In the genomic region with DNA sequence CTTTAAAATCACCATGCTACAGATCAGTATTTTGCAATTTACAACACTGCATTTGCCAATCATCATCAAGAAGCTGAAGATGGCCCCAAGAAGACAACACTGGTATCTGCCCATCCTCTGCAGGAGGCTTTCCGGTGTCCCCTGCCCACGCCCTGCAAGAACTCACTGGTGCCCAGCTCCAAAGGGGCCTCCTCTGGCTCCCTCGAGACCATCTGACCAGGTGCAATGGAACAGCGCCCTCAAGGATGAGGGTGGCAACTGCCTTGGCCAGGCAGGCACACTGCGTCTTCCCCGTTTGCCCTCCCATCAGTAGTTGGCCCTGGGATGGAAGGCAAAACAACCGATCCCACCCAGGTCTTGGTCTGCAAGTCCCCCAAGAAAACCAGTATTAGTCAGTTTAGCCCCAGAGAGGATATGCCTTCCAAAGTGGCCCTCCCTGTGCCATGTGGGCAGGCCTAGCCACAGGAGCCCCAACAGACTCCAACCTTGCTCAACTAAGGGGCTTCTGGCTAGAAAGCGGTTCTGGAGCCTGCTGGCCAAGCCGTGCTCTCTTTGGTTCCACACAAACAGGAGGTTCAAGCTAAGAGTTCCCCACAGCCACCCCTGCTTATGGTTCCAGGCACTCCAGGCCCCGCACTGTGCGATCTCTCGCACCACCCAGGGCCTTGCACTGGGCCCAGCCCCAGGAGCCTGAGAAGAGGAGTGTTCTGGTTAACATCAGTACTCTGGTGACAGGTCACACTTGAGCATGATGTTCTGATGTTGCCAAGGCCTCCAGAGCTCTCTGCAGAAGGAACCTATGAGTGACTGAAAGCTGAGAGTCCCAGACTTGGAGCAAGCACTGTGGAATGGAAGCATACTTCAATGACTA, we compare ENCODE assay signal across 18 cellular contexts. TPM values are rescaled to one million over a fixed set of nuclear protein-coding genes. Genes with fewer than 3 reads are reported as not detected.
DNase-seq lines count a peak whose midpoint lies in the region; FAIRE-seq and TF ChIP-seq lines count a peak whose summit lies in the region.
"Had no signal": no experiment of that assay in that cellular context is flagged by ENCODE, and none has a peak within 500 bp of the region (broad histone marks: within the 10 kb centered on the region; RNA-seq: fewer than 3 reads in every experiment).

No MANE protein-coding gene starts in this region.

- no peak overlapping the region; the same call in 1 of the 2 replicates for H2BK12ac ChIP-seq in H1 (ENCODE audit: low read depth, low read length)

- H2BK5ac ChIP-seq in H1 (ENCODE audit: low read depth, low read length) = peak overlapping the region; percentile 12; the same call in 1 of the 2 replicates

- peaks cover 56 to 75% (median 68%) of the 10 kb centered on the region in 3 donors for H3K4me1 Mint-ChIP-seq in CD8-positive, alpha-beta memory T cell

- peaks cover 5% of the 10 kb centered on the region for H3K23me2 ChIP-seq in H1 (ENCODE audit: low read depth, low read length)

- H3K27me3 ChIP-seq in AG04450 (ENCODE audit: control insufficient read depth, insufficient read depth, low read length) (no peaks in the 10 kb centered on the region), H1 (replicated peaks in 1 of 4; ENCODE audit: control insufficient read depth in 3 of 4, extremely low read depth in 1 of 4, insufficient read depth in 3 of 4, low read length in 3 of 4) (no peaks in the 10 kb centered on the region), esophagus squamous epithelium (no peaks in the 10 kb centered on the region)
- H3K27me3 ChIP-seq in CD8-positive, alpha-beta memory T cell (ENCODE audit: insufficient read depth, low read length, poor library complexity, severe bottlenecking) = no peaks in the 10 kb centered on the region

- H3K4me3 ChIP-seq in AG04450 (ENCODE audit: low read depth, low read length) (no peak overlapping the region), H1 (ENCODE audit: extremely low read depth in 1 of 4, insufficient read depth in 2 of 4, low read depth in 3 of 4, low read length in 4 of 4) (no peak overlapping the region), esophagus squamous epithelium (no peak overlapping the region)
- no peak overlapping the region for H3K4me3 ChIP-seq in CD8-positive, alpha-beta memory T cell (ENCODE audit: low read length)

- no peak for FAIRE-seq in H1 (lab: Jason Lieb, UNC)
- FAIRE-seq: GM19239, keratinocyte, TTC549 had no signal

- H3K14ac ChIP-seq in H1 (ENCODE audit: insufficient read length) = no peak overlapping the region

- H3K36me3 Mint-ChIP-seq in CD8-positive, alpha-beta memory T cell = peaks cover 0 to 63% (median 2%) of the 10 kb centered on the region in 3 donors
- H3K36me3 Mint-ChIP-seq: mesothelial cell of epicardium had no signal

- H3K4ac ChIP-seq in H1 (replicated peaks; ENCODE audit: insufficient read length, low read depth, low read length) = no peak overlapping the region

- no peak overlapping the region for H2AFZ ChIP-seq in H1 (ENCODE audit: low read length)

- H2BK20ac ChIP-seq in H1 (ENCODE audit: low read length) = no peak overlapping the region

- no peaks in the 10 kb centered on the region for H3K27me3 Mint-ChIP-seq in CD8-positive, alpha-beta memory T cell
- H3K27me3 Mint-ChIP-seq: dendritic cell treated with granulocyte-macrophage colony-stimulating factor and Interleukin-4, amounts not matched to agents 40 ng/mL and 50 ng/mL, for 4 days had no signal

- POLR2A ChIA-PET in AG04450 (lab: Yijun Ruan, JAX) = no interaction called here
- POLR2A ChIA-PET in CD8-positive, alpha-beta memory T cell (lab: Charles Lee) = no interaction called here
- POLR2A ChIA-PET in H1 (lab: Charles Lee; ENCODE audit: partially characterized antibody) = interaction anchor here (0.9 to 2.2 kb wide), 4 partner anchors 9 to 43 kb away, joined by 3 to 8 read pairs (median 4); no protein-coding TSS in a partner anchor

- WGBS in H1 (ENCODE audit: extremely low coverage in 1 of 2, insufficient coverage in 1 of 2, insufficient read length in 1 of 2, insufficient replicate concordance in 2 of 2, low coverage in 1 of 2, low lambda C conversion rate in 2 of 2, missing lambda C conversion rate in 1 of 2), 2 experiments = 90% methylated on average over 12 of the region's 12 CpGs; no CpG with 5 or more reads in 1 of the 2 experiments
- WGBS in esophagus squamous epithelium, 2 donors = 100% methylated on average over 5 of the region's 12 CpGs; no CpG with 5 or more reads in 1 of the 2 donors

- peak overlapping the region in 2 of 7 donors; percentile 42 to 44 for H3K4me3 Mint-ChIP-seq in CD8-positive, alpha-beta memory T cell
- H3K4me3 Mint-ChIP-seq: dendritic cell treated with granulocyte-macrophage colony-stimulating factor and Interleukin-4, amounts not matched to agents 40 ng/mL and 50 ng/mL, for 4 days; mesothelial cell of epicardium had no signal

- no peak overlapping the region for H2BK15ac ChIP-seq in H1 (ENCODE audit: low read length)

- no peak overlapping the region for H4K5ac ChIP-seq in H1 (ENCODE audit: insufficient read length, low read depth, low read length)

- H3K79me1 ChIP-seq in H1 (ENCODE audit: low read depth, low read length) = peaks cover 27% of the 10 kb centered on the region

- intact Hi-C loops in esophagus squamous epithelium (cut with DNase I) = no loop called here

- peak overlapping the region; percentile 21 for H3K27ac ChIP-seq in AG04450 (ENCODE audit: low read depth, low read length)
- H3K27ac ChIP-seq in CD8-positive, alpha-beta memory T cell (ENCODE audit: low read depth, low read length) = no peak overlapping the region
- H3K27ac ChIP-seq in H1 (ENCODE audit: low read depth, low read length) = no peak overlapping the region
- no peak overlapping the region for H3K27ac ChIP-seq in esophagus squamous epithelium
- H3K27ac ChIP-seq: epithelial cell of prostate had no signal

- no peaks in the 10 kb centered on the region for H3K9me3 Mint-ChIP-seq in CD8-positive, alpha-beta memory T cell
- H3K9me3 Mint-ChIP-seq: dendritic cell treated with granulocyte-macrophage colony-stimulating factor and Interleukin-4, amounts not matched to agents 40 ng/mL and 50 ng/mL, for 4 days; mesothelial cell of epicardium had no signal

- no peak overlapping the region for H2BK120ac ChIP-seq in H1 (replicated peaks; ENCODE audit: low read depth, low read length)

- peaks cover 54% of the 10 kb centered on the region for H3K4me1 ChIP-seq in CD8-positive, alpha-beta memory T cell (ENCODE audit: insufficient read depth, low read length)
- peaks cover 0 to 4% (median 2%) of the 10 kb centered on the region in 4 experiments; a peak in 4 of 7 replicates for H3K4me1 ChIP-seq in H1 (replicated peaks in 1 of 4; ENCODE audit: control insufficient read depth in 3 of 4, insufficient read depth in 4 of 4, low read length in 3 of 4)
- peaks cover 9 to 55% (median 13%) of the 10 kb centered on the region in 3 donors for H3K4me1 ChIP-seq in esophagus squamous epithelium

- H3K36me3 ChIP-seq in CD8-positive, alpha-beta memory T cell (ENCODE audit: insufficient read depth, low read length) = peaks cover 14% of the 10 kb centered on the region
- H3K36me3 ChIP-seq in H1 (ENCODE audit: control insufficient read depth in 2 of 4, insufficient read depth in 4 of 4, low read length in 3 of 4) (peaks cover 6 to 25% (median 16%) of the 10 kb centered on the region in 4 experiments; a peak in 7 of 8 replicates), esophagus squamous epithelium (peaks cover 0 to 41% (median 13%) of the 10 kb centered on the region in 3 donors)

- peaks cover 36 to 93% of the 10 kb centered on the region in 2 experiments for H3K79me2 ChIP-seq in H1 (ENCODE audit: control insufficient read depth in 1 of 2, insufficient read depth in 2 of 2, low read length in 2 of 2)

- no peak for TF ChIP-seq EP300 in H1 (IDR thresholded peaks at IDR 0.05; ENCODE audit: borderline replicate concordance in 1 of 2, low read depth in 2 of 2, low read length in 2 of 2)

- CTCF ChIA-PET in AG04450 (lab: Charles Lee) = no interaction called here
- CTCF ChIA-PET in CD8-positive, alpha-beta memory T cell (lab: Charles Lee) = no interaction called here
- CTCF ChIA-PET in H1 (lab: Charles Lee; ENCODE audit: partially characterized antibody) = interaction anchor here (0.7 kb wide), 1 partner anchor 16 kb away, joined by 3 read pairs; no protein-coding TSS in a partner anchor

- H3K9ac ChIP-seq in H1 (replicated peaks in 1 of 4; ENCODE audit: extremely low read depth in 1 of 4, low read depth in 3 of 4, low read length in 3 of 4) = no peak overlapping the region

- H3K23ac ChIP-seq in H1 (ENCODE audit: insufficient read length) = no peak overlapping the region

- no peak overlapping the region for H4K91ac ChIP-seq in H1 (replicated peaks; ENCODE audit: insufficient read length, low read length)

- H4K8ac ChIP-seq in H1 (ENCODE audit: extremely low read depth, insufficient read depth, low read length) = no peak overlapping the region

- TF ChIP-seq CTCF in AG04450 (IDR thresholded peaks at IDR 0.05; ENCODE audit: low read depth, low read length) (no peak), H1 (IDR thresholded peaks at IDR 0.05; ENCODE audit: control extremely low read depth in 1 of 3, insufficient read depth in 1 of 3, low read depth in 1 of 3, low read length in 3 of 3) (peak in 2 of 3 experiments; percentile 14 to 28; a peak in 2 of 4 replicates), esophagus squamous epithelium (IDR thresholded peaks at IDR 0.05) (no peak)

- H3K18ac ChIP-seq in H1 (ENCODE audit: extremely low read depth, low read length) = no peak overlapping the region

- no peak overlapping the region for H3K56ac ChIP-seq in H1 (replicated peaks; ENCODE audit: insufficient read length, low read depth, low read length)

- H3K9me3 ChIP-seq in AG04450 (ENCODE audit: control insufficient read depth, insufficient read depth, low read length) (no peaks in the 10 kb centered on the region; the same call in 1 of the 2 replicates), H1 (ENCODE audit: insufficient read depth in 2 of 2, low read depth in 1 of 2, low read length in 1 of 2) (no peaks in the 10 kb centered on the region), esophagus squamous epithelium (no peaks in the 10 kb centered on the region)
- no peaks in the 10 kb centered on the region for H3K9me3 ChIP-seq in CD8-positive, alpha-beta memory T cell (ENCODE audit: low read length)

- no peak overlapping the region for H2AK5ac ChIP-seq in H1 (ENCODE audit: low read depth, low read length)

- H4K20me1 ChIP-seq in H1 (replicated peaks in 1 of 2; ENCODE audit: control insufficient read depth in 1 of 2, insufficient read depth in 2 of 2, low read length in 2 of 2) = peaks cover 8 to 38% of the 10 kb centered on the region in 2 experiments

- TF ChIP-seq POLR2A in H1 (IDR thresholded peaks at IDR 0.05; ENCODE audit: control extremely low read depth in 1 of 2, low read depth in 2 of 2, low read length in 2 of 2) (no peak), erythroblast (IDR thresholded peaks at IDR 0.05; ENCODE audit: low read length) (no peak), esophagus squamous epithelium (IDR thresholded peaks at IDR 0.05) (no peak)

- 0 out of 4 replicates have a peak, but pooled peaks of 1 of the 2 experiments have one; percentile 8 for TF ChIP-seq RAD21 in H1 (IDR thresholded peaks at IDR 0.05 in 1 of 2, conservative IDR thresholded peaks at IDR 0.05 in 1 of 2; ENCODE audit: low read depth in 2 of 2, low read length in 2 of 2)

- DNase-seq in AG04450 (ENCODE audit: low read depth, low spot score) = no peak
- DNase-seq in CD8-positive, alpha-beta memory T cell = no peak
- no peak for DNase-seq in H1 (ENCODE audit: low read depth in 1 of 2, low spot score in 2 of 2)
- peak; percentile 52 for DNase-seq in mucosa of gallbladder (ENCODE audit: low spot score)
- no peak for DNase-seq in COLO668 (lab: John Stamatoyannopoulos, UW; ENCODE audit: unreplicated experiment)
- DNase-seq in erythroblast (lab: John Stamatoyannopoulos, UW) = no peak
- DNase-seq in esophagus squamous epithelium (lab: John Stamatoyannopoulos, UW) = no peak
- DNase-seq: activated gamma-delta T cell treated with Interleukin-2 at 50 U/mL for 16 hours, DMS79, head of caudate nucleus, NCI-H1092 had no signal

- H3K27ac Mint-ChIP-seq in CD8-positive, alpha-beta memory T cell = peak overlapping the region in 7 of 8 donors; percentile 46 to 87 (median 58)
- H3K27ac Mint-ChIP-seq: mesothelial cell of epicardium had no signal

- no peak overlapping the region for H3K4me2 ChIP-seq in H1 (ENCODE audit: insufficient read depth in 1 of 2, low read depth in 2 of 2, low read length in 2 of 2)

RNA-seq across cellular contexts. Expression of a gene that starts 4.7 kb away (rescaled TPM):
- polyA plus RNA-seq in AG04450 (2011; rRNA removed) (97.2 and 107 TPM in 2 replicates), H1 (2011; rRNA removed) (53.8 and 72.4 TPM in 2 replicates)
- 68.0 and 68.6 TPM in 2 replicates for polyA minus RNA-seq in AG04450 (2011; rRNA and poly(A)+ RNA removed)
- total RNA-seq in CD8-positive, alpha-beta memory T cell = 10 to 100 TPM; 60.1 to 62.3 TPM
- 90.4 TPM for polyA plus RNA-seq in CD8-positive, alpha-beta memory T cell
- total RNA-seq in H1 (2021; fragmentation: NEBNext Ultra II Directional; extraction: Animal tissue kit (Norgen Biotek cat#: 25700)) = 72.8 and 75.1 TPM in 2 replicates
- 93.3 TPM for polyA plus RNA-seq in H1 (2011; cell fraction: cytosol; rRNA removed)
- 68.1 TPM for polyA plus RNA-seq in H1 (2011; cell fraction: nucleus; rRNA removed)
- 64.7 to 89.2 TPM (median 76.4 TPM) in 4 replicates for polyA plus RNA-seq in H1 (2012, experiment 1 of 2)
- 14.9 TPM for polyA plus RNA-seq in H1 (2012, experiment 2 of 2)
- 55.6 TPM for polyA plus RNA-seq in H1 (2013, experiment 1 of 2)
- 51.0 TPM for polyA plus RNA-seq in H1 (2013, experiment 2 of 2)
- 82.6 and 138 TPM in 2 replicates for polyA minus RNA-seq in H1 (2011; rRNA and poly(A)+ RNA removed)
- polyA minus RNA-seq in H1 (2011; cell fraction: cytosol; rRNA and poly(A)+ RNA removed) = 46.4 TPM
- polyA minus RNA-seq in H1 (2011; cell fraction: nucleus; rRNA and poly(A)+ RNA removed) = 79.3 TPM
- total RNA-seq in mucosa of gallbladder (35.0 TPM), esophagus squamous epithelium (10 to 100 TPM; 21.0 to 47.9 (median 33.6) TPM)

RNA-seq across cellular contexts. Expression of a gene that starts 5.7 kb away (rescaled TPM):
- polyA plus RNA-seq in AG04450 (2011; rRNA removed) (69.4 and 75.4 TPM in 2 replicates), H1 (2011; rRNA removed) (54.7 and 75.1 TPM in 2 replicates)
- polyA minus RNA-seq in AG04450 (2011; rRNA and poly(A)+ RNA removed) = 56.7 and 59.9 TPM in 2 replicates
- 10 to 100 TPM; 82.5 to 87.3 TPM for total RNA-seq in CD8-positive, alpha-beta memory T cell
- 67.4 TPM for polyA plus RNA-seq in CD8-positive, alpha-beta memory T cell
- 99.3 and 101 TPM in 2 replicates for total RNA-seq in H1 (2021; fragmentation: NEBNext Ultra II Directional; extraction: Animal tissue kit (Norgen Biotek cat#: 25700))
- polyA plus RNA-seq in H1 (2011; cell fraction: cytosol; rRNA removed) = 59.7 TPM
- polyA plus RNA-seq in H1 (2011; cell fraction: nucleus; rRNA removed) = 109 TPM
- polyA plus RNA-seq in H1 (2012, experiment 1 of 2) = 75.0 to 86.5 TPM (median 78.8 TPM) in 4 replicates
- 36.5 TPM for polyA plus RNA-seq in H1 (2012, experiment 2 of 2)
- 51.4 TPM for polyA plus RNA-seq in H1 (2013, experiment 1 of 2)
- polyA plus RNA-seq in H1 (2013, experiment 2 of 2) = 51.4 TPM
- polyA minus RNA-seq in H1 (2011; rRNA and poly(A)+ RNA removed) = 85.1 and 87.1 TPM in 2 replicates
- polyA minus RNA-seq in H1 (2011; cell fraction: cytosol; rRNA and poly(A)+ RNA removed) = 41.0 TPM
- 91.3 TPM for polyA minus RNA-seq in H1 (2011; cell fraction: nucleus; rRNA and poly(A)+ RNA removed)
- total RNA-seq in mucosa of gallbladder (55.4 TPM), esophagus squamous epithelium (100 to 1,000 TPM in 1 of 4 donors, 10 to 100 TPM in 3; 55.8 to 110 (median 76.8) TPM)

RNA-seq across cellular contexts. Expression of a gene that starts 45.3 kb away (rescaled TPM):
- not detected in 2 replicates for polyA plus RNA-seq in AG04450 (2011; rRNA removed)
- polyA minus RNA-seq in AG04450 (2011; rRNA and poly(A)+ RNA removed) = not detected in 2 replicates
- not detected for total RNA-seq in CD8-positive, alpha-beta memory T cell
- polyA plus RNA-seq in CD8-positive, alpha-beta memory T cell = not detected
- not detected in 2 replicates for total RNA-seq in H1 (2021; fragmentation: NEBNext Ultra II Directional; extraction: Animal tissue kit (Norgen Biotek cat#: 25700))
- 0.05 TPM in 1 of 2 replicates, not detected in the other for polyA plus RNA-seq in H1 (2011; rRNA removed)
- polyA plus RNA-seq in H1 (2011; cell fraction: cytosol; rRNA removed) = 0.05 TPM
- 0.68 TPM for polyA plus RNA-seq in H1 (2011; cell fraction: nucleus; rRNA removed)
- 0.50 to 0.68 TPM (median 0.63 TPM) in 3 of 4 replicates, not detected in the other for polyA plus RNA-seq in H1 (2012, experiment 1 of 2)
- 0.12 TPM for polyA plus RNA-seq in H1 (2012, experiment 2 of 2)
- polyA plus RNA-seq in H1 (2013, experiment 1 of 2) = not detected
- polyA plus RNA-seq in H1 (2013, experiment 2 of 2) = not detected
- not detected in 2 replicates for polyA minus RNA-seq in H1 (2011; rRNA and poly(A)+ RNA removed)
- polyA minus RNA-seq in H1 (2011; cell fraction: cytosol; rRNA and poly(A)+ RNA removed) = not detected
- polyA minus RNA-seq in H1 (2011; cell fraction: nucleus; rRNA and poly(A)+ RNA removed) = not detected
- not detected for total RNA-seq in mucosa of gallbladder
- total RNA-seq in esophagus squamous epithelium = not detected
- total RNA-seq: mesothelial cell of epicardium, temporal lobe had no signal
- polyA plus RNA-seq: keratinocyte had no signal

Comparison
In these comparisons a context has a peak if more than half of its experiments do, and no peak if none do; other contexts are left out.
1. CTCF ChIP-seq: peak in H1 (2 of 3); none in AG04450 (single experiment) and esophagus squamous epithelium (0 of 6).